Comparison of ENCODE assay signal across 16 cellular contexts in genomic region chr1:42844592-42845140, GRCh38. TPM values are rescaled to one million over a fixed set of nuclear protein-coding genes. Genes with fewer than 3 reads are reported as not detected.
DNase-seq lines count a peak whose midpoint lies in the region; ATAC-seq and TF ChIP-seq lines count a peak whose summit lies in the region.
"Had no signal": no experiment of that assay in that cellular context is flagged by ENCODE, and none has a peak within 500 bp of the region (broad histone marks: within the 10 kb centered on the region; RNA-seq: fewer than 3 reads in every experiment).

No MANE protein-coding gene starts in this region.

- ATAC-seq in gastrocnemius medialis: no peak
- ATAC-seq: stimulated activated naive B cell treated with anti-CD40 and anti-IgM and Interleukin-4, amounts not matched to agents 10 μg/mL and 1 μg/mL and 100 μg/mL, for 72 hours had no signal

- no peak overlapping the region for H3K4me3 ChIP-seq in MG63
- no peak overlapping the region for H3K4me3 ChIP-seq in epithelial cell of proximal tubule (ENCODE audit: low read depth, low read length)
- H3K4me3 ChIP-seq in gastrocnemius medialis: no peak overlapping the region
- H3K4me3 ChIP-seq: neural progenitor cell, sigmoid colon had no signal

- H3K27ac Mint-ChIP-seq in osteocyte (ENCODE audit: unreplicated experiment): no peak overlapping the region
- H3K27ac Mint-ChIP-seq: activated naive CD4-positive, alpha-beta T cell treated with anti-CD3 and anti-CD28 coated beads, Interleukin-2, amount 50 U/mL, for 24 hours; neural progenitor cell; stimulated activated naive B cell treated with anti-CD40 and anti-IgM and Interleukin-4, amounts not matched to agents 10 μg/mL and 1 μg/mL and 100 μg/mL, for 72 hours had no signal

- in situ Hi-C loops in gastrocnemius medialis (cut with MboI; ENCODE audit: low sequenced_read_pairs in 4 of 4): no loop called here

- H3K27me3 ChIP-seq in MG63 (no peaks in the 10 kb centered on the region), gastrocnemius medialis (no peaks in the 10 kb centered on the region)
- H3K27me3 ChIP-seq: neural progenitor cell, sigmoid colon had no signal

- peaks cover 4% of the 10 kb centered on the region; the same call in 1 of the 2 replicates for H3K9me3 ChIP-seq in MG63
- no peaks in the 10 kb centered on the region for H3K9me3 ChIP-seq in gastrocnemius medialis
- H3K9me3 ChIP-seq: sigmoid colon had no signal

- peaks cover 18% of the 10 kb centered on the region for H3K4me1 Mint-ChIP-seq in osteocyte (ENCODE audit: unreplicated experiment)

- TF ChIP-seq POLR2A in gastrocnemius medialis (IDR thresholded peaks at IDR 0.05): no peak

- H3K4me3 Mint-ChIP-seq in osteocyte (ENCODE audit: unreplicated experiment): no peak overlapping the region
- H3K4me3 Mint-ChIP-seq: activated naive CD4-positive, alpha-beta T cell treated with anti-CD3 and anti-CD28 coated beads, Interleukin-2, amount 50 U/mL, for 24 hours; central memory CD8-positive, alpha-beta T cell; neural progenitor cell; stimulated activated naive B cell treated with anti-CD40 and anti-IgM and Interleukin-4, amounts not matched to agents 10 μg/mL and 1 μg/mL and 100 μg/mL, for 72 hours had no signal

- DNase-seq in activated CD4-positive, alpha-beta T cell treated with anti-CD3 and anti-CD28 coated beads for 48 hours: peak; percentile 36
- DNase-seq in activated CD4-positive, alpha-beta T cell treated with anti-CD3 and anti-CD28 coated beads for 1 hour: no peak
- DNase-seq in MG63 (peak; percentile 8), epithelial cell of proximal tubule (ENCODE audit: low read depth) (peak; percentile 89), renal cortical epithelial cell (ENCODE audit: low read depth) (peak; percentile 92), osteocyte (ENCODE audit: extremely low spot score, unreplicated experiment) (no peak), kidney glomerular epithelial cell (lab: John Stamatoyannopoulos, UW) (no peak), gastrocnemius medialis (no peak)
- DNase-seq: COR-L47; SIG-M5; sigmoid colon; stimulated activated naive B cell treated with anti-CD40 and anti-IgM and Interleukin-4, amounts not matched to agents 10 μg/mL and 1 μg/mL and 100 μg/mL, for 72 hours had no signal

- peaks cover 23% of the 10 kb centered on the region for H3K36me3 ChIP-seq in MG63
- H3K36me3 ChIP-seq in gastrocnemius medialis: peaks cover 0 to 13% of the 10 kb centered on the region in 2 donors
- H3K36me3 ChIP-seq: neural progenitor cell had no signal

- no peaks in the 10 kb centered on the region for H3K9me3 Mint-ChIP-seq in osteocyte (ENCODE audit: unreplicated experiment)
- H3K9me3 Mint-ChIP-seq: activated naive CD4-positive, alpha-beta T cell treated with anti-CD3 and anti-CD28 coated beads, Interleukin-2, amount 50 U/mL, for 24 hours; central memory CD8-positive, alpha-beta T cell; neural progenitor cell had no signal

- peaks cover 16% of the 10 kb centered on the region for H3K36me3 Mint-ChIP-seq in osteocyte (ENCODE audit: unreplicated experiment)

- H3K4me1 ChIP-seq in gastrocnemius medialis: peaks cover 18 to 23% of the 10 kb centered on the region in 2 donors

- intact Hi-C loops in gastrocnemius medialis (cut with DNase I; ENCODE audit: low total_unique reads): loop anchor here (10.0 kb wide), 1 partner anchor 160 kb away; the partner anchor contains the start of gene YBX1

- H3K27ac ChIP-seq in gastrocnemius medialis: no peak overlapping the region
- H3K27ac ChIP-seq: neural progenitor cell, sigmoid colon had no signal

- H3K27me3 Mint-ChIP-seq in osteocyte (ENCODE audit: unreplicated experiment): no peaks in the 10 kb centered on the region
- H3K27me3 Mint-ChIP-seq: activated naive CD4-positive, alpha-beta T cell treated with anti-CD3 and anti-CD28 coated beads, Interleukin-2, amount 50 U/mL, for 24 hours; central memory CD8-positive, alpha-beta T cell; stimulated activated naive B cell treated with anti-CD40 and anti-IgM and Interleukin-4, amounts not matched to agents 10 μg/mL and 1 μg/mL and 100 μg/mL, for 72 hours had no signal

- TF ChIP-seq CTCF in epithelial cell of proximal tubule (conservative IDR thresholded peaks at IDR 0.05; ENCODE audit: low read depth, low read length) (no peak), osteocyte (IDR thresholded peaks at IDR 0.05) (no peak), gastrocnemius medialis (IDR thresholded peaks at IDR 0.05 in 4 of 5, conservative IDR thresholded peaks at IDR 0.05 in 1 of 5) (no peak)

RNA-seq across cellular contexts. Expression of gene ZNF691, which starts 1.7 kb away (rescaled TPM):
- total RNA-seq in MG63 (2014; rRNA removed; shearing (Covaris generic); ENCODE audit: low replicate concordance): 6.9 and 10.3 TPM in 2 replicates
- 3.7 and 9.0 TPM in 2 replicates for total RNA-seq in epithelial cell of proximal tubule
- total RNA-seq in renal cortical epithelial cell: 6.3 and 14.5 TPM in 2 replicates
- 8.7 and 10.7 TPM in 2 replicates for total RNA-seq in osteocyte
- total RNA-seq in gastrocnemius medialis: 10 to 100 TPM in 2 of 4 donors, 1 to 10 TPM in 2; 7.1 to 25.5 (median 9.8) TPM

RNA-seq across cellular contexts. Expression of gene SVBP, which starts 27.5 kb away (rescaled TPM):
- 9.0 and 31.1 TPM in 2 replicates for total RNA-seq in MG63 (2014; rRNA removed; shearing (Covaris generic); ENCODE audit: low replicate concordance)
- total RNA-seq in epithelial cell of proximal tubule (38.3 and 47.5 TPM in 2 replicates), renal cortical epithelial cell (16.0 and 20.8 TPM in 2 replicates), osteocyte (36.5 and 36.8 TPM in 2 replicates), gastrocnemius medialis (10 to 100 TPM; 15.5 to 26.4 (median 24.9) TPM)

RNA-seq across cellular contexts. Expression of gene ERMAP, which starts 27.7 kb away (rescaled TPM):
- total RNA-seq in MG63 (2014; rRNA removed; shearing (Covaris generic); ENCODE audit: low replicate concordance): 10.3 and 15.3 TPM in 2 replicates
- total RNA-seq in epithelial cell of proximal tubule (3.6 and 8.4 TPM in 2 replicates), renal cortical epithelial cell (8.2 and 17.9 TPM in 2 replicates), osteocyte (13.2 and 13.8 TPM in 2 replicates), gastrocnemius medialis (1 to 10 TPM; 1.4 to 6.5 (median 3.9) TPM)

RNA-seq across cellular contexts. Expression of gene TMEM269, which starts 59.9 kb away (rescaled TPM):
- total RNA-seq in MG63 (2014; rRNA removed; shearing (Covaris generic); ENCODE audit: low replicate concordance): 0.16 and 0.42 TPM in 2 replicates
- total RNA-seq in epithelial cell of proximal tubule (not detected in 2 replicates), renal cortical epithelial cell (not detected in 2 replicates), osteocyte (0.21 and 0.67 TPM in 2 replicates), gastrocnemius medialis (under 1 TPM in 2 of 4 donors, not detected in 2; 0.19 to 0.25 TPM)
- total RNA-seq: lung microvascular endothelial cell, sigmoid colon had no signal

Comparison
In these comparisons a context has a peak if more than half of its experiments do, and no peak if none do; other contexts are left out.
1. DNase-seq: peak in activated CD4-positive, alpha-beta T cell treated with anti-CD3 and anti-CD28 coated beads for 48 hours (single experiment), MG63 (single experiment), epithelial cell of proximal tubule (single experiment) and renal cortical epithelial cell (single experiment); none in activated CD4-positive, alpha-beta T cell treated with anti-CD3 and anti-CD28 coated beads for 1 hour (single experiment), osteocyte (single experiment), kidney glomerular epithelial cell (single experiment) and gastrocnemius medialis (0 of 2).